In the genomic region with DNA sequence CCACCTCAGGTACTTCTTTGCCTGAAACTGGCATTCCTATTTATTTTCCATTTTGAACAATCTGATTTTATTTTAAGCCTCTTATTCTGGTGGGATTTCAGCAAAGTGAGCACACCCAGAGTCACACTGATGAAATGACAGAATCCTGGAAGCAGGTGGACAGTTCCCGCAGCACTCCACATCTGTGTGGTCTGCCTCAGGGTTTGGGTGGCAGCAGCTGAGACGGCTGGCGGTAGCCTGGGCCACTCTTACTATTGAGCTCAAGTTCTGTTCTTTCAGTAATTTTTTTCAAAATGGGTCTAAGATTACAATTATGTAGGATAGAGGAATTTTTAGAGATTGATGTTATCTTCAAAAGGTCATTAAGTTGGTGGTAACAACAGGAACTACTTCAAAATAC, we compare ENCODE assay signal across 19 cellular contexts.
"Had no signal": no experiment of that assay in that cellular context is flagged by ENCODE, and none has a peak within 500 bp of the region (broad histone marks: within the 10 kb centered on the region; RNA-seq: fewer than 3 reads in every experiment).

No MANE protein-coding gene starts in this region.

- H3K9me3 ChIP-seq: breast epithelium, left ventricle myocardium inferior, transverse colon, uterus had no signal

- H3K9me3 Mint-ChIP-seq: dendritic cell treated with granulocyte-macrophage colony-stimulating factor and Interleukin-4, amounts not matched to agents 40 ng/mL and 50 ng/mL, for 4 days; immature natural killer cell; naive B cell; neural crest cell; stimulated activated naive CD8-positive, alpha-beta T cell treated with anti-CD3 and anti-CD28 coated beads, Interleukin-15, Interleukin-2, amounts not matched to agents 100 ng/mL and 50 ng/mL, for 24 hours; T-helper 2 cell treated with Interferon-gamma antibody and Interleukin-4, amounts not matched to agents 5 μg/mL and 100 μg/mL, for 36 hours; WTC11 had no signal

- ATAC-seq: activated CD4-positive, alpha-beta T cell treated with anti-CD3 and anti-CD28 coated beads for 36 hours; WTC11 had no signal

- H3K27ac Mint-ChIP-seq: dendritic cell treated with granulocyte-macrophage colony-stimulating factor and Interleukin-4, amounts not matched to agents 40 ng/mL and 50 ng/mL, for 4 days; WTC11 had no signal

- DNase-seq: activated CD4-positive, alpha-beta T cell treated with anti-CD3 and anti-CD28 coated beads for 36 hours; activated CD8-positive, alpha-beta memory T cell treated with anti-CD3 and anti-CD28 coated beads for 24 hours; activated CD8-positive, alpha-beta memory T cell treated with anti-CD3 and anti-CD28 coated beads, Interleukin-2, amount 50 U/mL, for 48 hours; activated naive CD4-positive, alpha-beta T cell treated with Interleukin-2 at 50 U/mL for 16 hours; effector CD8-positive, alpha-beta T cell; immature natural killer cell; kidney glomerular epithelial cell; left ventricle myocardium inferior; naive B cell; stimulated activated CD4-positive, alpha-beta T cell treated with anti-CD3 and anti-CD28 coated beads, Interleukin-2, amount 100 ng/mL, for 24 hours; transverse colon; uterus had no signal

- H3K4me3 Mint-ChIP-seq: activated CD4-positive, alpha-beta T cell treated with anti-CD3 and anti-CD28 coated beads for 36 hours; dendritic cell treated with granulocyte-macrophage colony-stimulating factor and Interleukin-4, amounts not matched to agents 40 ng/mL and 50 ng/mL, for 4 days; immature natural killer cell; neural crest cell; stimulated activated naive CD8-positive, alpha-beta T cell treated with anti-CD3 and anti-CD28 coated beads, Interleukin-15, Interleukin-2, amounts not matched to agents 100 ng/mL and 50 ng/mL, for 24 hours; T-helper 2 cell treated with Interferon-gamma antibody and Interleukin-4, amounts not matched to agents 5 μg/mL and 100 μg/mL, for 36 hours; WTC11 had no signal

- H3K27me3 Mint-ChIP-seq: activated CD4-positive, alpha-beta T cell treated with anti-CD3 and anti-CD28 coated beads for 36 hours; dendritic cell treated with granulocyte-macrophage colony-stimulating factor and Interleukin-4, amounts not matched to agents 40 ng/mL and 50 ng/mL, for 4 days; naive B cell; progenitor cell of endocrine pancreas; stimulated activated naive CD8-positive, alpha-beta T cell treated with anti-CD3 and anti-CD28 coated beads, Interleukin-15, Interleukin-2, amounts not matched to agents 100 ng/mL and 50 ng/mL, for 24 hours had no signal

- H3K4me1 Mint-ChIP-seq: activated CD4-positive, alpha-beta T cell treated with anti-CD3 and anti-CD28 coated beads for 36 hours; immature natural killer cell; naive B cell; neural crest cell; WTC11 had no signal
